1 cellular context compared by ENCODE assay signal in the genomic region with DNA sequence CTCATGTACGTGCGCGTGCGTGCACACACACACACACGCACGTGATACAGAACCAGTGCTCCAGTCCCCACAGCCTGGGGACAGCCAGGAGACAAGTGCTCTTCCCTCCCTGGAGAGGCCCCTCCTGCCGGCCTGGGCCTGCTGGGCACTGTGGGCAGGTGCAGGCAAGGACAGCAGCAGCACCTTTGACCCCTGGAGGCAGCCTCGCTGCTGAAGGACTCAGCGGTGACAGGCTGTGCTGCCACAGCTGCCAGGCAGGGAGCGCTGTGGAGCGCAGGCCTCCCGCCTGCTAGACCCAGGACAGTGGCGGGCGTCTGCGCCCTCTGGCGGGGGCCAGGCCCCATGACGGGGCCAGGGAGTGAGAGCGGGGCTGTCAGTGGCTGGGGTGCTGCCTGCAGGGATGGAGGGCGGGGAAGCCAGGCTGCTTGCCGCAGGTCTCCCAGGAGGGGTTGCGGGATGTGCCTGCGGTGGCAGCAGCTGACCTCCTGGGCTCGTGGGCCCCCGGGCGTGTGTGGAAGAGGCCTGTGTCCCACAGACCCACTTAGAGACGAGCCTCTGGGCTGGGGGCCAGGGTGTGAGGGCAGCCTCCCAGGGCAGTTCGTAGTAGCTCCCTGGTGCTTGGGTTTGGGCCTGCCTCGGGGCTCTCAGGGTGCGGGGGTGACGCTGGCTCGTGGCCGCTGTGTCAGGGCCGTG.
A peak's percentile ranks its signal among the peaks of the same experiment; 100 is the strongest.
TF ChIP-seq lines count a peak whose summit lies in the region.

No MANE protein-coding gene starts in this region.

TF ChIP-seq in HepG2, 621 proteins besides CTCF, POLR2A, EP300 and RAD21 (continued from another document and continues in another):
- TF ChIP-seq, protein P1, sequence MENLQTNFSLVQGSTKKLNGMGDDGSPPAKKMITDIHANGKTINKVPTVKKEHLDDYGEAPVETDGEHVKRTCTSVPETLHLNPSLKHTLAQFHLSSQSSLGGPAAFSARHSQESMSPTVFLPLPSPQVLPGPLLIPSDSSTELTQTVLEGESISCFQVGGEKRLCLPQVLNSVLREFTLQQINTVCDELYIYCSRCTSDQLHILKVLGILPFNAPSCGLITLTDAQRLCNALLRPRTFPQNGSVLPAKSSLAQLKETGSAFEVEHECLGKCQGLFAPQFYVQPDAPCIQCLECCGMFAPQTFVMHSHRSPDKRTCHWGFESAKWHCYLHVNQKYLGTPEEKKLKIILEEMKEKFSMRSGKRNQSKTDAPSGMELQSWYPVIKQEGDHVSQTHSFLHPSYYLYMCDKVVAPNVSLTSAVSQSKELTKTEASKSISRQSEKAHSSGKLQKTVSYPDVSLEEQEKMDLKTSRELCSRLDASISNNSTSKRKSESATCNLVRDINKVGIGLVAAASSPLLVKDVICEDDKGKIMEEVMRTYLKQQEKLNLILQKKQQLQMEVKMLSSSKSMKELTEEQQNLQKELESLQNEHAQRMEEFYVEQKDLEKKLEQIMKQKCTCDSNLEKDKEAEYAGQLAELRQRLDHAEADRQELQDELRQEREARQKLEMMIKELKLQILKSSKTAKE (CRISPR knock-in tag; IDR thresholded peaks at IDR 0.05; ENCODE audit: borderline replicate concordance), result peak; percentile 86
- TF ChIP-seq, protein P2, sequence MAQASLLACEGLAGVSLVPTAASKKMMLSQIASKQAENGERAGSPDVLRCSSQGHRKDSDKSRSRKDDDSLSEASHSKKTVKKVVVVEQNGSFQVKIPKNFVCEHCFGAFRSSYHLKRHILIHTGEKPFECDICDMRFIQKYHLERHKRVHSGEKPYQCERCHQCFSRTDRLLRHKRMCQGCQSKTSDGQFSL (CRISPR knock-in tag; IDR thresholded peaks at IDR 0.05), result peak; percentile 86
- TF ChIP-seq ZKSCAN5 (CRISPR knock-in tag; IDR thresholded peaks at IDR 0.05) (no peak), CHCHD3 (CRISPR knock-in tag; IDR thresholded peaks at IDR 0.05) (peak; percentile 89; the same call in 1 of the 2 replicates), SOX13 (IDR thresholded peaks at IDR 0.05) (peak; percentile 58; the same call in 1 of the 2 replicates), SOX13 (CRISPR knock-in tag; conservative IDR thresholded peaks at IDR 0.05 in 1 of 2, IDR thresholded peaks at IDR 0.05 in 1 of 2) (peak in 1 of 2 experiments; percentile 61; a peak in 2 of 4 replicates), ZNF124 (CRISPR knock-in tag; IDR thresholded peaks at IDR 0.05) (peak; percentile 95; the same call in 1 of the 2 replicates), DR1 (CRISPR knock-in tag; IDR thresholded peaks at IDR 0.05) (peak; percentile 94), FOXJ3 (CRISPR knock-in tag; IDR thresholded peaks at IDR 0.05; ENCODE audit: borderline replicate concordance) (peak; percentile 88; the same call in 1 of the 2 replicates), ZNF530 (CRISPR knock-in tag; IDR thresholded peaks at IDR 0.05; ENCODE audit: low read depth) (no peak), NRL (CRISPR knock-in tag; IDR thresholded peaks at IDR 0.05; ENCODE audit: borderline replicate concordance) (peak; percentile 85; the same call in 1 of the 2 replicates), HOXA9 (CRISPR knock-in tag; IDR thresholded peaks at IDR 0.05; ENCODE audit: borderline replicate concordance) (no peak), ZNF343 (CRISPR knock-in tag; IDR thresholded peaks at IDR 0.05) (peak; percentile 85), NFIC (IDR thresholded peaks at IDR 0.05; ENCODE audit: low read length) (no peak), SIN3B (IDR thresholded peaks at IDR 0.05; ENCODE audit: low read length) (peak; percentile 71; the same call in 1 of the 2 replicates), ZNF317 (CRISPR knock-in tag; IDR thresholded peaks at IDR 0.05) (peak; percentile 89), MTF2 (CRISPR knock-in tag; IDR thresholded peaks at IDR 0.05; ENCODE audit: borderline replicate concordance) (no peak), ZNF230 (CRISPR knock-in tag; IDR thresholded peaks at IDR 0.05) (peak; percentile 82; the same call in 1 of the 2 replicates), POLR2G (IDR thresholded peaks at IDR 0.05; ENCODE audit: low read depth, low read length) (no peak; the same call in 1 of the 2 replicates), ZNF674 (CRISPR knock-in tag; IDR thresholded peaks at IDR 0.05; ENCODE audit: low read depth) (no peak), KDM5A (IDR thresholded peaks at IDR 0.05; ENCODE audit: borderline replicate concordance, low read length) (no peak), TBL1XR1 (IDR thresholded peaks at IDR 0.05; ENCODE audit: borderline replicate concordance, low read length, partially characterized antibody) (peak; percentile 76), HMG20B (CRISPR knock-in tag; conservative IDR thresholded peaks at IDR 0.05) (peak; percentile 67; the same call in 1 of the 2 replicates), ZFP1 (CRISPR knock-in tag; IDR thresholded peaks at IDR 0.05) (peak; percentile 83), FOXC1 (CRISPR knock-in tag; IDR thresholded peaks at IDR 0.05; ENCODE audit: borderline replicate concordance) (peak; percentile 82; the same call in 1 of the 2 replicates), TEAD2 (CRISPR knock-in tag; IDR thresholded peaks at IDR 0.05) (no peak), PHF20 (CRISPR knock-in tag; IDR thresholded peaks at IDR 0.05) (peak; percentile 60; the same call in 1 of the 2 replicates), SP5 (CRISPR knock-in tag; IDR thresholded peaks at IDR 0.05; ENCODE audit: borderline replicate concordance, low read depth) (peak; percentile 74), PHF21A (CRISPR knock-in tag; IDR thresholded peaks at IDR 0.05) (peak; percentile 88), SALL2 (CRISPR knock-in tag; IDR thresholded peaks at IDR 0.05) (peak; percentile 99), POLR2AphosphoS5 (IDR thresholded peaks at IDR 0.05; ENCODE audit: low read depth, low read length) (no peak), FOXM1 (CRISPR knock-in tag; IDR thresholded peaks at IDR 0.05) (no peak), CHD2 (IDR thresholded peaks at IDR 0.05; ENCODE audit: low read depth, low read length) (peak; percentile 69; the same call in 1 of the 2 replicates), FOSL2 (CRISPR knock-in tag; IDR thresholded peaks at IDR 0.05) (peak; percentile 83), KDM1A (CRISPR knock-in tag; IDR thresholded peaks at IDR 0.05) (peak; percentile 73; the same call in 1 of the 2 replicates), IRX3 (CRISPR knock-in tag; IDR thresholded peaks at IDR 0.05; ENCODE audit: borderline replicate concordance, low read depth) (no peak), ZNF761 (CRISPR knock-in tag; conservative IDR thresholded peaks at IDR 0.05) (peak; percentile 89)
- TF ChIP-seq, protein P3, sequence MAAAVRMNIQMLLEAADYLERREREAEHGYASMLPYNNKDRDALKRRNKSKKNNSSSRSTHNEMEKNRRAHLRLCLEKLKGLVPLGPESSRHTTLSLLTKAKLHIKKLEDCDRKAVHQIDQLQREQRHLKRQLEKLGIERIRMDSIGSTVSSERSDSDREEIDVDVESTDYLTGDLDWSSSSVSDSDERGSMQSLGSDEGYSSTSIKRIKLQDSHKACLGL (CRISPR knock-in tag; IDR thresholded peaks at IDR 0.05), result peak; percentile 88; the same call in 1 of the 2 replicates
- TF ChIP-seq, protein P4, sequence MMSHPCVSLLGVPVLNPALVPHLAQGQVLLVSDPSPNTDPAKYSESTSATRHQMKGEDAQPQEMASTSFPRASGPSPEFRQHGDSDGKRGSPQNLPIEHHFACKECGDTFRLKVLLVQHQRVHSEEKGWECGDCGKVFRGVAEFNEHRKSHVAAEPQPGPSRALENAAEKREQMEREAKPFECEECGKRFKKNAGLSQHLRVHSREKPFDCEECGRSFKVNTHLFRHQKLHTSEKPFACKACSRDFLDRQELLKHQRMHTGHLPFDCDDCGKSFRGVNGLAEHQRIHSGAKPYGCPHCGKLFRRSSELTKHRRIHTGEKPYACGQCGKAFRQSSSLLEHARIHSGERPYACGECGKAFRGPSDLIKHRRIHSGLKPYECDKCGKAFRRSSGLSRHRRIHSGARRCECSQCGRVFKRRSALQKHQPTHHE (CRISPR knock-in tag; IDR thresholded peaks at IDR 0.05; ENCODE audit: borderline replicate concordance), result peak; percentile 81; the same call in 1 of the 2 replicates
- TF ChIP-seq, protein P5, sequence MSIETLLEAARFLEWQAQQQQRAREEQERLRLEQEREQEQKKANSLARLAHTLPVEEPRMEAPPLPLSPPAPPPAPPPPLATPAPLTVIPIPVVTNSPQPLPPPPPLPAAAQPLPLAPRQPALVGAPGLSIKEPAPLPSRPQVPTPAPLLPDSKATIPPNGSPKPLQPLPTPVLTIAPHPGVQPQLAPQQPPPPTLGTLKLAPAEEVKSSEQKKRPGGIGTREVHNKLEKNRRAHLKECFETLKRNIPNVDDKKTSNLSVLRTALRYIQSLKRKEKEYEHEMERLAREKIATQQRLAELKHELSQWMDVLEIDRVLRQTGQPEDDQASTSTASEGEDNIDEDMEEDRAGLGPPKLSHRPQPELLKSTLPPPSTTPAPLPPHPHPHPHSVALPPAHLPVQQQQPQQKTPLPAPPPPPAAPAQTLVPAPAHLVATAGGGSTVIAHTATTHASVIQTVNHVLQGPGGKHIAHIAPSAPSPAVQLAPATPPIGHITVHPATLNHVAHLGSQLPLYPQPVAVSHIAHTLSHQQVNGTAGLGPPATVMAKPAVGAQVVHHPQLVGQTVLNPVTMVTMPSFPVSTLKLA (IDR thresholded peaks at IDR 0.05), result peak; percentile 46
- TF ChIP-seq, protein P6, sequence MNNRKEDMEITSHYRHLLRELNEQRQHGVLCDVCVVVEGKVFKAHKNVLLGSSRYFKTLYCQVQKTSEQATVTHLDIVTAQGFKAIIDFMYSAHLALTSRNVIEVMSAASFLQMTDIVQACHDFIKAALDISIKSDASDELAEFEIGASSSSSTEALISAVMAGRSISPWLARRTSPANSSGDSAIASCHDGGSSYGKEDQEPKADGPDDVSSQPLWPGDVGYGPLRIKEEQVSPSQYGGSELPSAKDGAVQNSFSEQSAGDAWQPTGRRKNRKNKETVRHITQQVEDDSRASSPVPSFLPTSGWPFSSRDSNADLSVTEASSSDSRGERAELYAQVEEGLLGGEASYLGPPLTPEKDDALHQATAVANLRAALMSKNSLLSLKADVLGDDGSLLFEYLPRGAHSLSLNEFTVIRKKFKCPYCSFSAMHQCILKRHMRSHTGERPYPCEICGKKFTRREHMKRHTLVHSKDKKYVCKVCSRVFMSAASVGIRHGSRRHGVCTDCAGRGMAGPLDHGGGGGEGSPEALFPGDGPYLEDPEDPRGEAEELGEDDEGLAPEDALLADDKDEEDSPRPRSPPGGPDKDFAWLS (CRISPR knock-in tag; IDR thresholded peaks at IDR 0.05; ENCODE audit: borderline replicate concordance), result peak; percentile 31
- TF ChIP-seq, protein P7, sequence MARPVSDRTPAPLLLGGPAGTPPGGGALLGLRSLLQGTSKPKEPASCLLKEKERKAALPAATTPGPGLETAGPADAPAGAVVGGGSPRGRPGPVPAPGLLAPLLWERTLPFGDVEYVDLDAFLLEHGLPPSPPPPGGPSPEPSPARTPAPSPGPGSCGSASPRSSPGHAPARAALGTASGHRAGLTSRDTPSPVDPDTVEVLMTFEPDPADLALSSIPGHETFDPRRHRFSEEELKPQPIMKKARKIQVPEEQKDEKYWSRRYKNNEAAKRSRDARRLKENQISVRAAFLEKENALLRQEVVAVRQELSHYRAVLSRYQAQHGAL (CRISPR knock-in tag; IDR thresholded peaks at IDR 0.05; ENCODE audit: not compliant biosample characterization), result peak; percentile 70
- TF ChIP-seq, protein P8, sequence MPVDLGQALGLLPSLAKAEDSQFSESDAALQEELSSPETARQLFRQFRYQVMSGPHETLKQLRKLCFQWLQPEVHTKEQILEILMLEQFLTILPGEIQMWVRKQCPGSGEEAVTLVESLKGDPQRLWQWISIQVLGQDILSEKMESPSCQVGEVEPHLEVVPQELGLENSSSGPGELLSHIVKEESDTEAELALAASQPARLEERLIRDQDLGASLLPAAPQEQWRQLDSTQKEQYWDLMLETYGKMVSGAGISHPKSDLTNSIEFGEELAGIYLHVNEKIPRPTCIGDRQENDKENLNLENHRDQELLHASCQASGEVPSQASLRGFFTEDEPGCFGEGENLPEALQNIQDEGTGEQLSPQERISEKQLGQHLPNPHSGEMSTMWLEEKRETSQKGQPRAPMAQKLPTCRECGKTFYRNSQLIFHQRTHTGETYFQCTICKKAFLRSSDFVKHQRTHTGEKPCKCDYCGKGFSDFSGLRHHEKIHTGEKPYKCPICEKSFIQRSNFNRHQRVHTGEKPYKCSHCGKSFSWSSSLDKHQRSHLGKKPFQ (CRISPR knock-in tag; IDR thresholded peaks at IDR 0.05; ENCODE audit: insufficient replicate concordance), result peak; percentile 67
- TF ChIP-seq, protein P9, sequence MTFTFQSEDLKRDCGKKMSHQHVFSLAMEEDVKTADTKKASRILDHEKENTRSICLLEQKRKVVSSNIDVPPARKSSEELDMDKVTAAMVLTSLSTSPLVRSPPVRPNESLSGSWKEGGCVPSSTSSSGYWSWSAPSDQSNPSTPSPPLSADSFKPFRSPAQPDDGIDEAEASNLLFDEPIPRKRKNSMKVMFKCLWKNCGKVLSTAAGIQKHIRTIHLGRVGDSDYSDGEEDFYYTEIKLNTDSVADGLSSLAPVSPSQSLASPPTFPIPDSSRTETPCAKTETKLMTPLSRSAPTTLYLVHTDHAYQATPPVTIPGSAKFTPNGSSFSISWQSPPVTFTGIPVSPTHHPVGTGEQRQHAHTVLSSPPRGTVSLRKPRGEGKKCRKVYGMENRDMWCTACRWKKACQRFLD (CRISPR knock-in tag; IDR thresholded peaks at IDR 0.05; ENCODE audit: borderline replicate concordance), result peak; percentile 91; the same call in 1 of the 2 replicates
- TF ChIP-seq, protein P10, sequence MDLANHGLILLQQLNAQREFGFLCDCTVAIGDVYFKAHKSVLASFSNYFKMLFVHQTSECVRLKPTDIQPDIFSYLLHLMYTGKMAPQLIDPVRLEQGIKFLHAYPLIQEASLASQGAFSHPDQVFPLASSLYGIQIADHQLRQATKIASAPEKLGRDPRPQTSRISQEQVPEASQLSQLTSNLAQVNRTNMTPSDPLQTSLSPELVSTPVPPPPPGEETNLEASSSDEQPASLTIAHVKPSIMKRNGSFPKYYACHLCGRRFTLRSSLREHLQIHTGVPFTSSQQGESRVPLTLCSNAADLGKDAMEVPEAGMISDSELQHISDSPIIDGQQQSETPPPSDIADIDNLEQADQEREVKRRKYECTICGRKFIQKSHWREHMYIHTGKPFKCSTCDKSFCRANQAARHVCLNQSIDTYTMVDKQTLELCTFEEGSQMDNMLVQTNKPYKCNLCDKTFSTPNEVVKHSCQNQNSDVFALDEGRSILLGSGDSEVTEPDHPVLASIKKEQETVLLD (CRISPR knock-in tag; IDR thresholded peaks at IDR 0.05; ENCODE audit: low read depth), result peak; percentile 25; the same call in 1 of the 2 replicates
- TF ChIP-seq, protein P11, sequence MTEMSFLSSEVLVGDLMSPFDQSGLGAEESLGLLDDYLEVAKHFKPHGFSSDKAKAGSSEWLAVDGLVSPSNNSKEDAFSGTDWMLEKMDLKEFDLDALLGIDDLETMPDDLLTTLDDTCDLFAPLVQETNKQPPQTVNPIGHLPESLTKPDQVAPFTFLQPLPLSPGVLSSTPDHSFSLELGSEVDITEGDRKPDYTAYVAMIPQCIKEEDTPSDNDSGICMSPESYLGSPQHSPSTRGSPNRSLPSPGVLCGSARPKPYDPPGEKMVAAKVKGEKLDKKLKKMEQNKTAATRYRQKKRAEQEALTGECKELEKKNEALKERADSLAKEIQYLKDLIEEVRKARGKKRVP (CRISPR knock-in tag; IDR thresholded peaks at IDR 0.05), result peak in 1 of 2 experiments; percentile 65; a peak in 2 of 4 replicates
